ENCODE assay signal across 24 cellular contexts in the genomic region with DNA sequence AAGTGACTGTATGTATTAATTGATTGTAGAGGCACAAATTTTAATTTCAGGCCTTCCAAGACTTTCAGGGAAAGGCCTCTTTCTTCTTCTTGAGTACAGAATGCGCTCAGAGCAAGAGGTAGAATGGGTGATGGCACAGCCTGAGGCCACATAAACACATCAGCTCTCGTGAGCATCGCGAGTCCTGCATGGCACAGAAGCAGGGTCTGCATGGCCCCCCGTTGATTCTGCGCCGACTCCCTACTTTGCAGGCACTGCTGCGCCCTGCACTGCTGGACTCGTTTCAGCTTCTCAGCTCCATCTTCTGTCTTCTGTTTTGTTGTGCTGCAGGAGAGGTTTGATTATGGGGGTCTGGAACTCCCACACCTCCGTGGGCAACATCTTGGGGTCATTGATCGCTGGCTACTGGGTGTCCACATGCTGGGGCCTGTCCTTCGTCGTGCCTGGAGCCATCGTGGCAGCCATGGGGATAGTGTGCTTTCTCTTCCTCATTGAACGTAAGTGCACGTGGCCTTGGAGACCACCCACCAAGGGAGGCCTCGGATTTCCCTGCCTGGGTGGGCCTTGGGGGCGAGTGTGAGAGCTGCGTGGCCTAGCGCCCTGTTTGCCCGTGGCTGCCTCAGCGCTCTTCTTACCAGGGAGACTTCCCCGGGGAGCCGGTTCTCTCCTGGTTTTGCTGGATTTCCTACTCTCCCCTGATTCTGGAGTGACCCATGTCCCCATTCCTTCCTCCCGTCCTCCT. TPM values are rescaled to one million over a fixed set of nuclear protein-coding genes. Genes with fewer than 3 reads are reported as not detected.
DNase-seq lines count a peak whose midpoint lies in the region; ATAC-seq and TF ChIP-seq lines count a peak whose summit lies in the region.
"Had no signal": no experiment of that assay in that cellular context is flagged by ENCODE, and none has a peak within 500 bp of the region (broad histone marks: within the 10 kb centered on the region; RNA-seq: fewer than 3 reads in every experiment).

No MANE protein-coding gene starts in this region.

- H4K91ac ChIP-seq in IMR-90 (ENCODE audit: insufficient read depth, low read depth, low read length) (no peak overlapping the region), neuronal stem cell (ENCODE audit: low read depth, low read length, poor library complexity) (no peak overlapping the region)

- TF ChIP-seq RAD21 in IMR-90 (IDR thresholded peaks at IDR 0.05; ENCODE audit: low read length), result no peak

- H3K27me3 Mint-ChIP-seq in endothelial cell (ENCODE audit: unreplicated experiment), result no peaks in the 10 kb centered on the region
- no peaks in the 10 kb centered on the region for H3K27me3 Mint-ChIP-seq in activated CD4-positive, alpha-beta T cell treated with anti-CD3 and anti-CD28 coated beads for 36 hours

- H3K9me3 Mint-ChIP-seq in endothelial cell (ENCODE audit: unreplicated experiment), result no peaks in the 10 kb centered on the region
- no peaks in the 10 kb centered on the region for H3K9me3 Mint-ChIP-seq in activated CD4-positive, alpha-beta T cell treated with anti-CD3 and anti-CD28 coated beads for 36 hours (ENCODE audit: low read depth)

- H3K9me3 ChIP-seq in IMR-90 (ENCODE audit: control insufficient read depth, insufficient read depth, low read length) (no peaks in the 10 kb centered on the region), neuronal stem cell (replicated peaks in 1 of 2; ENCODE audit: control insufficient read depth in 2 of 2, insufficient read depth in 1 of 2, low read depth in 1 of 2, low read length in 2 of 2) (no peaks in the 10 kb centered on the region)
- H3K9me3 ChIP-seq: HAP-1, MG63, SJCRH30 had no signal

- no peaks in the 10 kb centered on the region for H3K4me1 Mint-ChIP-seq in endothelial cell (ENCODE audit: unreplicated experiment)
- peaks cover 4% of the 10 kb centered on the region for H3K4me1 Mint-ChIP-seq in activated CD4-positive, alpha-beta T cell treated with anti-CD3 and anti-CD28 coated beads for 36 hours
- H3K4me1 Mint-ChIP-seq: CD14-positive monocyte had no signal

- H4K20me1 ChIP-seq in IMR-90 (ENCODE audit: insufficient read depth, low read length), result no peaks in the 10 kb centered on the region

- no peak overlapping the region for H2BK12ac ChIP-seq in neuronal stem cell (ENCODE audit: low read length)

- peak overlapping the region; percentile 14 for H3K4me3 Mint-ChIP-seq in endothelial cell (ENCODE audit: unreplicated experiment)
- H3K4me3 Mint-ChIP-seq in activated CD4-positive, alpha-beta T cell treated with anti-CD3 and anti-CD28 coated beads for 36 hours, result no peak overlapping the region
- H3K4me3 Mint-ChIP-seq: CD14-positive monocyte, HFFc6 had no signal

- H3K4ac ChIP-seq in IMR-90 (ENCODE audit: low read depth, low read length) (no peak overlapping the region), neuronal stem cell (ENCODE audit: low read length) (no peak overlapping the region)

- dilution Hi-C loops in IMR-90 (cut with HindIII; ENCODE audit: low sequenced_read_pairs, unreplicated experiment), result no loop called here

- H3K4me2 ChIP-seq in IMR-90 (ENCODE audit: low read depth, low read length), result no peak overlapping the region
- no peak overlapping the region for H3K4me2 ChIP-seq in neuronal stem cell (ENCODE audit: insufficient read depth, low read length, poor library complexity, severe bottlenecking)

- H2AFZ ChIP-seq in IMR-90 (replicated peaks; ENCODE audit: low read length, poor library complexity), result peak overlapping the region; percentile 58
- H2AFZ ChIP-seq in neuronal stem cell (ENCODE audit: low read length), result no peak overlapping the region
- H2AFZ ChIP-seq: GM23248 had no signal

- H3K4me3 ChIP-seq in IMR-90 (ENCODE audit: insufficient read depth, low read depth, low read length) (no peak overlapping the region), neuronal stem cell (ENCODE audit: low read length in 2 of 2) (no peak overlapping the region)
- H3K4me3 ChIP-seq: GM23248, HAP-1, MG63, SJCRH30 had no signal

- TF ChIP-seq POLR2A in IMR-90 (IDR thresholded peaks at IDR 0.05; ENCODE audit: low read depth, low read length), result no peak

- peaks cover 7% of the 10 kb centered on the region for H3K36me3 Mint-ChIP-seq in endothelial cell (ENCODE audit: low read depth, unreplicated experiment)
- peaks cover 26% of the 10 kb centered on the region for H3K36me3 Mint-ChIP-seq in activated CD4-positive, alpha-beta T cell treated with anti-CD3 and anti-CD28 coated beads for 36 hours (ENCODE audit: low read depth)

- H3K4me1 ChIP-seq in IMR-90 (ENCODE audit: control insufficient read depth, insufficient read depth, low read length) (no peaks in the 10 kb centered on the region), neuronal stem cell (ENCODE audit: control insufficient read depth in 2 of 2, insufficient read depth in 1 of 2, low read depth in 1 of 2, low read length in 2 of 2) (no peaks in the 10 kb centered on the region)
- H3K4me1 ChIP-seq: HAP-1, SJCRH30 had no signal

- H3K27ac ChIP-seq in IMR-90 (ENCODE audit: insufficient read depth, low read length) (no peak overlapping the region), neuronal stem cell (replicated peaks; ENCODE audit: low read length) (no peak overlapping the region)
- H3K27ac ChIP-seq: GM23248, SJCRH30 had no signal

- H3K9me1 ChIP-seq in IMR-90 (ENCODE audit: insufficient read depth, low read length), result no peaks in the 10 kb centered on the region

- in situ Hi-C loops in IMR-90 (cut with MboI; ENCODE audit: low sequenced_read_pairs), result no loop called here
- in situ Hi-C loops in GM13976 (cut with MboI; ENCODE audit: low sequenced_read_pairs, unreplicated experiment), result no loop called here

- intact Hi-C loops in IMR-90 (cut with micrococcal nuclease), result no loop called here
- intact Hi-C loops in activated CD4-positive, alpha-beta T cell treated with anti-CD3 and anti-CD28 coated beads for 36 hours (cut with DNase I, micrococcal nuclease), result no loop called here

- CTCF ChIA-PET in IMR-90 (lab: Yijun Ruan, JAX), result no interaction called here
- CTCF ChIA-PET in activated CD4-positive, alpha-beta T cell treated with anti-CD3 and anti-CD28 coated beads for 36 hours (lab: Charles Lee), result interaction anchor here (1.3 kb wide), 1 partner anchor 80 kb away, joined by 3 read pairs; no protein-coding TSS in a partner anchor

- H2BK120ac ChIP-seq in IMR-90 (ENCODE audit: low read depth, low read length), result no peak overlapping the region
- H2BK120ac ChIP-seq in neuronal stem cell (ENCODE audit: low read depth, low read length), result no peak overlapping the region

- no peak for DNase-seq in IMR-90
- DNase-seq in endothelial cell (ENCODE audit: low spot score), result no peak
- no peak for DNase-seq in neuronal stem cell (ENCODE audit: low spot score)
- DNase-seq in GM13976 (ENCODE audit: low spot score), result no peak
- no peak for DNase-seq in activated CD4-positive, alpha-beta T cell treated with anti-CD3 and anti-CD28 coated beads for 36 hours
- no peak for DNase-seq in T-helper 2 cell
- DNase-seq: DMS153; DND-41; GM23248; HFFc6; KG1; MG63; NCI-H1105 treated with DMSO at 0.1 percent for 48 hours; NCI-H2029; NCI-H345; NCI-H510A treated with DMSO at 0.1 percent for 48 hours; NCI-H774; NK-92 treated with Interleukin-12 subunit alpha and Interleukin-12 subunit beta, amount 100 ng/mL, for 24 hours; PC-3; SJCRH30 had no signal

- no peak overlapping the region for H2BK20ac ChIP-seq in IMR-90 (ENCODE audit: low read depth, low read length)

- H3K79me1 ChIP-seq in IMR-90 (ENCODE audit: low read depth in 1 of 2, low read length in 2 of 2), result no peaks in the 10 kb centered on the region
- no peaks in the 10 kb centered on the region for H3K79me1 ChIP-seq in neuronal stem cell (ENCODE audit: low read depth, low read length)

- TF ChIP-seq CTCF in IMR-90 (conservative IDR thresholded peaks at IDR 0.05; ENCODE audit: low read depth, low read length) (no peak), endothelial cell (IDR thresholded peaks at IDR 0.05; ENCODE audit: unreplicated experiment) (no peak), GM13976 (IDR thresholded peaks at IDR 0.05; ENCODE audit: borderline replicate concordance, control extremely low read depth, extremely low read depth, insufficient read depth, missing control alignments) (no peak)

- H2AK9ac ChIP-seq in IMR-90 (replicated peaks; ENCODE audit: low read depth, low read length, poor library complexity), result no peak overlapping the region

- no peak overlapping the region for H2BK15ac ChIP-seq in IMR-90 (ENCODE audit: low read depth, low read length)
- H2BK15ac ChIP-seq in neuronal stem cell (ENCODE audit: low read length), result no peak overlapping the region

- POLR2A ChIA-PET in IMR-90 (lab: Charles Lee; ENCODE audit: unreplicated experiment), result no interaction called here
- POLR2A ChIA-PET in activated CD4-positive, alpha-beta T cell treated with anti-CD3 and anti-CD28 coated beads for 36 hours (lab: Charles Lee), result no interaction called here

- H3K27me3 ChIP-seq in IMR-90 (ENCODE audit: control insufficient read depth, insufficient read depth, low read length) (peaks cover 10% of the 10 kb centered on the region; the same call in 1 of the 2 replicates), neuronal stem cell (ENCODE audit: control insufficient read depth in 3 of 3, insufficient read depth in 3 of 3, low read depth in 1 of 3, low read length in 3 of 3) (peaks cover 0 to 7% (median 0%) of the 10 kb centered on the region in 3 experiments)
- H3K27me3 ChIP-seq: MG63, SJCRH30 had no signal

- 67% methylated on average over 12 of the region's 25 CpGs; no CpG with 5 or more reads in 1 of the 2 experiments for whole genome bisulfite sequencing in IMR-90 (ENCODE audit: extremely low coverage in 2 of 2, insufficient read length in 1 of 2), 2 experiments
- no CpG with 5 or more reads among the region's 25 CpGs for WGBS in neuronal stem cell (ENCODE audit: extremely low coverage in 2 of 2, insufficient read length in 2 of 2, insufficient replicate concordance in 1 of 2), 2 donors

- BruUV-seq in IMR-90 (replicated peaks; lab: Mats Ljungman, UMichigan), result no TSS peak

- H3K36me3 ChIP-seq in IMR-90 (ENCODE audit: control insufficient read depth, insufficient read depth, low read length) (no peaks in the 10 kb centered on the region), neuronal stem cell (replicated peaks in 1 of 2; ENCODE audit: control insufficient read depth in 2 of 2, insufficient read depth in 2 of 2, low read length in 2 of 2) (no peaks in the 10 kb centered on the region)
- H3K36me3 ChIP-seq: HAP-1, MG63, SJCRH30 had no signal

- no peak overlapping the region for H4K8ac ChIP-seq in IMR-90 (ENCODE audit: low read depth in 2 of 2, low read length in 2 of 2)
- no peak overlapping the region for H4K8ac ChIP-seq in neuronal stem cell (ENCODE audit: low read depth, low read length)

- H3K9ac ChIP-seq in IMR-90 (ENCODE audit: low read depth, low read length) (no peak overlapping the region), neuronal stem cell (ENCODE audit: low read depth, low read length, poor library complexity) (peak overlapping the region; percentile 1)
- H3K9ac ChIP-seq: GM23248 had no signal

- H2BK5ac ChIP-seq in IMR-90 (ENCODE audit: low read depth, low read length, poor library complexity, severe bottlenecking), result no peak overlapping the region
- H2BK5ac ChIP-seq in neuronal stem cell (ENCODE audit: low read length), result no peak overlapping the region

- no peak overlapping the region for H4K5ac ChIP-seq in IMR-90 (ENCODE audit: low read depth, low read length)

- H3K56ac ChIP-seq in IMR-90 (ENCODE audit: extremely low read depth, insufficient read depth, low read length), result no peak overlapping the region

- H3K27ac Mint-ChIP-seq in endothelial cell (ENCODE audit: unreplicated experiment), result no peak overlapping the region
- H3K27ac Mint-ChIP-seq in activated CD4-positive, alpha-beta T cell treated with anti-CD3 and anti-CD28 coated beads for 36 hours, result no peak overlapping the region
- H3K27ac Mint-ChIP-seq: HFFc6 had no signal

- no peak overlapping the region for H3K14ac ChIP-seq in IMR-90 (replicated peaks; ENCODE audit: low read depth, low read length)
- no peak overlapping the region for H3K14ac ChIP-seq in neuronal stem cell (ENCODE audit: low read length)

- H3K18ac ChIP-seq in IMR-90 (ENCODE audit: low read depth, low read length) (no peak overlapping the region), neuronal stem cell (ENCODE audit: low read length) (no peak overlapping the region)

- no peak overlapping the region for H2AK5ac ChIP-seq in IMR-90 (ENCODE audit: low read depth, low read length)
- H2AK5ac ChIP-seq in neuronal stem cell (ENCODE audit: low read depth, low read length), result no peak overlapping the region

- ATAC-seq in IMR-90 (ENCODE audit: low read depth), result no peak
- ATAC-seq in activated CD4-positive, alpha-beta T cell treated with anti-CD3 and anti-CD28 coated beads for 36 hours, result no peak
- ATAC-seq in GM19395 (IDR thresholded peaks at IDR 0.05; ENCODE audit: unreplicated experiment), result no peak
- ATAC-seq: PC-3, Right ventricle myocardium inferior had no signal

- H3K23ac ChIP-seq in IMR-90 (ENCODE audit: low read depth, low read length) (no peak overlapping the region), neuronal stem cell (ENCODE audit: low read depth, low read length, poor library complexity) (peak overlapping the region; percentile 70)

RNA-seq across cellular contexts. Expression of a gene that starts 29.6 kb away (rescaled TPM):
- total RNA-seq in IMR-90 (2012; rRNA removed) (0.36 and 0.56 TPM in 2 replicates), endothelial cell (ENCODE audit: unreplicated experiment) (12.3 TPM)
- 0.48 and 0.65 TPM in 2 replicates for polyA plus RNA-seq in IMR-90 (2012; rRNA removed)
- 0.37 and 0.54 TPM in 2 replicates for polyA plus RNA-seq in IMR-90 (2012; cell fraction: cytosol; rRNA removed)
- polyA plus RNA-seq in IMR-90 (2012; cell fraction: nucleus; rRNA removed; ENCODE audit: low replicate concordance), result 1.3 and 1.4 TPM in 2 replicates
- 9.1 TPM for polyA plus RNA-seq in neuronal stem cell (2013, experiment 1 of 2)
- polyA plus RNA-seq in neuronal stem cell (2013, experiment 2 of 2), result 8.5 TPM
- total RNA-seq in activated CD4-positive, alpha-beta T cell treated with anti-CD3 and anti-CD28 coated beads for 36 hours, result 10 to 100 TPM; 18.2 to 19.3 TPM
- total RNA-seq: GM23248, HFFc6, SJCRH30 had no signal
- polyA plus RNA-seq: GM23248 had no signal

RNA-seq across cellular contexts. Expression of a gene that starts 47.3 kb away (rescaled TPM):
- total RNA-seq in IMR-90 (2012; rRNA removed) (not detected in 2 replicates), endothelial cell (ENCODE audit: unreplicated experiment) (0.82 TPM)
- not detected in 2 replicates for polyA plus RNA-seq in IMR-90 (2012; rRNA removed)
- not detected in 2 replicates for polyA plus RNA-seq in IMR-90 (2012; cell fraction: cytosol; rRNA removed)
- polyA plus RNA-seq in IMR-90 (2012; cell fraction: nucleus; rRNA removed; ENCODE audit: low replicate concordance), result 0.03 TPM in 1 of 2 replicates, not detected in the other
- 0.82 TPM for polyA plus RNA-seq in neuronal stem cell (2013, experiment 1 of 2)
- polyA plus RNA-seq in neuronal stem cell (2013, experiment 2 of 2), result 0.89 TPM
- total RNA-seq in activated CD4-positive, alpha-beta T cell treated with anti-CD3 and anti-CD28 coated beads for 36 hours, result under 1 TPM; 0.21 to 0.34 TPM
- total RNA-seq: HFFc6, Right ventricle myocardium inferior, SJCRH30 had no signal
- polyA plus RNA-seq: CD14-positive monocyte, GM23248 had no signal
